ENCODE assay signal across 1 cellular context in genomic region chr10:62050941-62051433, GRCh38.
TF ChIP-seq lines count a peak whose summit lies in the region.

No MANE protein-coding gene starts in this region.

TF ChIP-seq in A549, 52 proteins besides CTCF, POLR2A, EP300 and RAD21 (continued from another document):
- no peak for TF ChIP-seq REST (IDR thresholded peaks at IDR 0.05)
- no peak for TF ChIP-seq CHD4 (IDR thresholded peaks at IDR 0.05; ENCODE audit: borderline replicate concordance)
- no peak for TF ChIP-seq NR3C1 (IDR thresholded peaks at IDR 0.05)
- no peak for TF ChIP-seq KDM1A (IDR thresholded peaks at IDR 0.05; ENCODE audit: low read depth)
- TF ChIP-seq USF2 (IDR thresholded peaks at IDR 0.05): no peak
- TF ChIP-seq NPAS2 (CRISPR knock-in tag; IDR thresholded peaks at IDR 0.05; ENCODE audit: borderline replicate concordance): no peak
- TF ChIP-seq EHF (CRISPR knock-in tag; IDR thresholded peaks at IDR 0.05): no peak
- TF ChIP-seq ZFP36 (IDR thresholded peaks at IDR 0.05; ENCODE audit: borderline replicate concordance, partially characterized antibody): no peak
- no peak for TF ChIP-seq NFE2L2 (conservative IDR thresholded peaks at IDR 0.05; ENCODE audit: low read length)
- TF ChIP-seq JUNB (IDR thresholded peaks at IDR 0.05): peak; percentile 89
- TF ChIP-seq ESRRA (IDR thresholded peaks at IDR 0.05; ENCODE audit: borderline replicate concordance, low read length): no peak
- TF ChIP-seq HES2 (IDR thresholded peaks at IDR 0.05): no peak
- TF ChIP-seq TFCP2L1 (CRISPR knock-in tag; IDR thresholded peaks at IDR 0.05): no peak
- TF ChIP-seq E2F6 (IDR thresholded peaks at IDR 0.05; ENCODE audit: borderline replicate concordance, low read depth): no peak
- TF ChIP-seq PHF8 (IDR thresholded peaks at IDR 0.05; ENCODE audit: borderline replicate concordance, low read depth): no peak
- no peak for TF ChIP-seq MYC (IDR thresholded peaks at IDR 0.05; ENCODE audit: borderline replicate concordance, low read length)
- peak; percentile 51; the same call in 1 of the 3 replicates for TF ChIP-seq BCL3 (IDR thresholded peaks at IDR 0.05)
- TF ChIP-seq FOXS1 (CRISPR knock-in tag; IDR thresholded peaks at IDR 0.05): no peak
- peak; percentile 91 for TF ChIP-seq MAFK (IDR thresholded peaks at IDR 0.05; ENCODE audit: partially characterized antibody)
- TF ChIP-seq RFX5 (IDR thresholded peaks at IDR 0.05): no peak
- peak; percentile 36 to 75; a peak in 2 of 4 replicates for TF ChIP-seq CEBPB (IDR thresholded peaks at IDR 0.05)
- TF ChIP-seq MAZ (IDR thresholded peaks at IDR 0.05; ENCODE audit: borderline replicate concordance, low read depth, low read length): no peak
- no peak for TF ChIP-seq CBX8 (IDR thresholded peaks at IDR 0.05)
- TF ChIP-seq HOXB13 (CRISPR knock-in tag; IDR thresholded peaks at IDR 0.05; ENCODE audit: low read depth): no peak
- TF ChIP-seq EHMT2 (IDR thresholded peaks at IDR 0.05; ENCODE audit: low read depth): no peak
